ENCODE assay signal across 8 cellular contexts in genomic region chr14:20782280-20782890, GRCh38. TPM values are rescaled to one million over a fixed set of nuclear protein-coding genes. Genes with fewer than 3 reads are reported as not detected.
DNase-seq lines count a peak whose midpoint lies in the region; ATAC-seq lines count a peak whose summit lies in the region.

No MANE protein-coding gene starts in this region.

- H4K8ac ChIP-seq in trophoblast cell (ENCODE audit: low read depth, low read length) = no peak overlapping the region

- H2AK5ac ChIP-seq in trophoblast cell (ENCODE audit: low read length) = no peak overlapping the region

- ATAC-seq in central memory CD8-positive, alpha-beta T cell (replicated peaks; ENCODE audit: extremely low read depth, poor library complexity, severe bottlenecking) = peak; percentile 86

- no peak overlapping the region for H2BK12ac ChIP-seq in trophoblast cell (ENCODE audit: low read length)

- H3K23ac ChIP-seq in trophoblast cell (ENCODE audit: low read length) = no peak overlapping the region

- H3K27me3 ChIP-seq in trophoblast cell (ENCODE audit: insufficient read depth, low read length) = no peaks in the 10 kb centered on the region

- H3K4me3 ChIP-seq in trophoblast cell (ENCODE audit: low read depth, low read length) = no peak overlapping the region

- no peaks in the 10 kb centered on the region for H3K79me2 ChIP-seq in trophoblast cell (ENCODE audit: control insufficient read depth, insufficient read depth, low read length, poor library complexity)

- DNase-seq in SIG-M5 treated with dmso at 0.1 percent for 504 hours (lab: John Stamatoyannopoulos, UW; ENCODE audit: unreplicated experiment) (peak; percentile 57), SIG-M5 (lab: John Stamatoyannopoulos, UW) (no peak), HT-29 (ENCODE audit: low spot score) (peak; percentile 28), trophoblast cell (no peak), cerebellar nuclear complex (lab: John Stamatoyannopoulos, UW) (no peak), NCI-H146 (lab: John Stamatoyannopoulos, UW) (no peak)
- DNase-seq in central memory CD8-positive, alpha-beta T cell (ENCODE audit: low spot score in 2 of 2) = no peak
- DNase-seq in activated CD4-positive, alpha-beta T cell treated with anti-CD3 and anti-CD28 coated beads, Interleukin-2, amount 50 U/mL, for 4 hours = no peak

- no CpG with 5 or more reads among the region's 5 CpGs for WGBS in trophoblast cell (ENCODE audit: extremely low coverage, insufficient coverage, insufficient read length)

- peaks cover 7% of the 10 kb centered on the region for H3K79me1 ChIP-seq in trophoblast cell (ENCODE audit: low read length)

- no peak overlapping the region for H2BK5ac ChIP-seq in trophoblast cell (ENCODE audit: low read depth, low read length, poor library complexity)

- H3K36me3 Mint-ChIP-seq in central memory CD8-positive, alpha-beta T cell (ENCODE audit: insufficient read depth) = no peaks in the 10 kb centered on the region

- H2BK120ac ChIP-seq in trophoblast cell (ENCODE audit: insufficient read depth, low read length, poor library complexity) = no peak overlapping the region

- H3K14ac ChIP-seq in trophoblast cell (ENCODE audit: low read length) = no peak overlapping the region

- peak overlapping the region; percentile 88 for H3K27ac Mint-ChIP-seq in central memory CD8-positive, alpha-beta T cell (ENCODE audit: low read depth)

- H3K4me3 Mint-ChIP-seq in central memory CD8-positive, alpha-beta T cell = peak overlapping the region; percentile 74

- H3K27me3 Mint-ChIP-seq in central memory CD8-positive, alpha-beta T cell = no peaks in the 10 kb centered on the region

- H3K4ac ChIP-seq in trophoblast cell (ENCODE audit: low read depth, low read length) = no peak overlapping the region

- peak overlapping the region; percentile 70 for H4K91ac ChIP-seq in trophoblast cell (ENCODE audit: low read depth, low read length)

- H2AFZ ChIP-seq in trophoblast cell (ENCODE audit: insufficient read depth, low read length, poor library complexity) = no peak overlapping the region

- H3K9me3 ChIP-seq in trophoblast cell (ENCODE audit: insufficient read depth, low read depth, low read length) = no peaks in the 10 kb centered on the region

- no peaks in the 10 kb centered on the region for H3K9me3 Mint-ChIP-seq in central memory CD8-positive, alpha-beta T cell

- no peaks in the 10 kb centered on the region for H3K36me3 ChIP-seq in trophoblast cell (ENCODE audit: control insufficient read depth in 1 of 2, insufficient read depth in 2 of 2, low read length in 2 of 2)

- H3K27ac ChIP-seq in trophoblast cell (ENCODE audit: low read depth, low read length) = peak overlapping the region; percentile 86

- H3K18ac ChIP-seq in trophoblast cell (ENCODE audit: low read length) = no peak overlapping the region

- H3K4me1 Mint-ChIP-seq in central memory CD8-positive, alpha-beta T cell = peaks cover 28% of the 10 kb centered on the region

- no peak overlapping the region for H3K9ac ChIP-seq in trophoblast cell (ENCODE audit: low read length)

- H3K4me2 ChIP-seq in trophoblast cell (ENCODE audit: low read length) = peak overlapping the region; percentile 43

- no peak overlapping the region for H4K12ac ChIP-seq in trophoblast cell (ENCODE audit: low read depth, low read length)

- H3K4me1 ChIP-seq in trophoblast cell (ENCODE audit: control insufficient read depth in 1 of 2, insufficient read depth in 2 of 2, low read length in 2 of 2) = peaks cover 5 to 7% of the 10 kb centered on the region in 2 experiments

RNA-seq across cellular contexts. Expression of gene RNASE6, which starts 1.3 kb away (rescaled TPM):
- total RNA-seq in HT-29 (2014; rRNA removed; shearing (Covaris generic)) = not detected in 2 replicates
- 1.1 TPM in 2 replicates for polyA plus RNA-seq in trophoblast cell (2013)

RNA-seq across cellular contexts. Expression of gene EDDM3B, which starts 14.2 kb away (rescaled TPM):
- total RNA-seq in HT-29 (2014; rRNA removed; shearing (Covaris generic)) = not detected in 2 replicates
- 0.46 and 0.48 TPM in 2 replicates for polyA plus RNA-seq in trophoblast cell (2013)

RNA-seq across cellular contexts. Expression of gene RNASE1, which starts 20.3 kb away (rescaled TPM):
- 0.37 and 7.7 TPM in 2 replicates for total RNA-seq in HT-29 (2014; rRNA removed; shearing (Covaris generic))
- 0.81 and 1.2 TPM in 2 replicates for polyA plus RNA-seq in trophoblast cell (2013)

RNA-seq across cellular contexts. Expression of gene EDDM3A, which starts 36.7 kb away (rescaled TPM):
- not detected in 2 replicates for total RNA-seq in HT-29 (2014; rRNA removed; shearing (Covaris generic))
- 0.11 TPM in 2 replicates for polyA plus RNA-seq in trophoblast cell (2013)

Comparison
In these comparisons a context has a peak if more than half of its experiments do, and no peak if none do; other contexts are left out.
1. DNase-seq: peak in SIG-M5 treated with dmso at 0.1 percent for 504 hours (single experiment) and HT-29 (single experiment); none in SIG-M5 (single experiment), central memory CD8-positive, alpha-beta T cell (0 of 2), trophoblast cell (0 of 2), cerebellar nuclear complex (0 of 2), NCI-H146 (single experiment) and activated CD4-positive, alpha-beta T cell treated with anti-CD3 and anti-CD28 coated beads, Interleukin-2, amount 50 U/mL, for 4 hours (0 of 2).